In genomic region chr3:52174896-52175295, GRCh38 we compare ENCODE assay signal across 20 cellular contexts. TPM values are rescaled to one million over a fixed set of nuclear protein-coding genes. Genes with fewer than 3 reads are reported as not detected.
DNase-seq lines count a peak whose midpoint lies in the region; ATAC-seq, FAIRE-seq and TF ChIP-seq lines count a peak whose summit lies in the region.
"Had no signal": no experiment of that assay in that cellular context is flagged by ENCODE, and none has a peak within 500 bp of the region (broad histone marks: within the 10 kb centered on the region; RNA-seq: fewer than 3 reads in every experiment).

No MANE protein-coding gene starts in this region.

- POLR2A ChIA-PET in HepG2 (lab: Yijun Ruan, JAX): interaction anchor here (1.0 to 3.5 kb wide), 2 partner anchors 19 to 20 kb away, joined by 3 to 30 read pairs; partner anchors contain the start of gene POC1A
- POLR2A ChIA-PET in CD4-positive, alpha-beta memory T cell (lab: Charles Lee; ENCODE audit: partially characterized antibody): no interaction called here

- TF ChIP-seq RAD21 in HepG2 (CRISPR knock-in tag; IDR thresholded peaks at IDR 0.05): no peak

- H3K36me3 Mint-ChIP-seq in activated T-helper 17 cell treated with anti-CD3 and anti-CD28 coated beads, Interleukin-2, amount 50 U/mL, for 72 hours (ENCODE audit: low read depth): no peaks in the 10 kb centered on the region
- no peaks in the 10 kb centered on the region for H3K36me3 Mint-ChIP-seq in CD4-positive, alpha-beta memory T cell
- H3K36me3 Mint-ChIP-seq: naive B cell, type B pancreatic cell had no signal

- DNase-seq in AG20443 (ENCODE audit: low spot score) (peak; percentile 49), GM23248 (peak; percentile 76), HepG2 (ENCODE audit: low spot score) (no peak), NCI-H524 (lab: John Stamatoyannopoulos, UW) (no peak)
- no peak for DNase-seq in CD4-positive, alpha-beta memory T cell
- DNase-seq: activated CD8-positive, alpha-beta T cell treated with anti-CD3 and anti-CD28 coated beads for 36 hours; activated naive CD4-positive, alpha-beta T cell treated with Interleukin-2 at 50 U/mL for 16 hours; activated T-cell treated with anti-CD3 and anti-CD28 coated beads, Interleukin-2, amount 50 U/mL, for 24 hours; COR-L47; GOT3; mesenchymal stem cell; naive B cell; NCI-H524 treated with DMSO at 0.1 percent for 48 hours; SW 1271 had no signal

- no peak for TF ChIP-seq CTCF in HepG2 (CRISPR knock-in tag; IDR thresholded peaks at IDR 0.05)

- H3K4me3 ChIP-seq in GM23248 (no peak overlapping the region), HepG2 (replicated peaks in 1 of 3; ENCODE audit: insufficient read depth in 1 of 3, low read depth in 2 of 3, low read length in 3 of 3) (no peak overlapping the region)
- no peak overlapping the region for H3K4me3 ChIP-seq in CD4-positive, alpha-beta memory T cell (ENCODE audit: low read length in 2 of 2)
- H3K4me3 ChIP-seq: esophagus muscularis mucosa had no signal

- H3K4me1 ChIP-seq in GM23248 (ENCODE audit: insufficient read depth) (peaks cover 11% of the 10 kb centered on the region), HepG2 (ENCODE audit: insufficient read depth, low read length) (peaks cover 69% of the 10 kb centered on the region)
- no peaks in the 10 kb centered on the region for H3K4me1 ChIP-seq in CD4-positive, alpha-beta memory T cell (ENCODE audit: insufficient read depth, low read length)
- H3K4me1 ChIP-seq: esophagus muscularis mucosa had no signal

- H3K4me2 ChIP-seq in GM23248 (ENCODE audit: unreplicated experiment) (no peak overlapping the region), HepG2 (ENCODE audit: low read depth, low read length) (no peak overlapping the region)

- H3K9me3 ChIP-seq in GM23248 (ENCODE audit: low read depth) (no peaks in the 10 kb centered on the region), HepG2 (ENCODE audit: low read length) (no peaks in the 10 kb centered on the region)
- no peaks in the 10 kb centered on the region for H3K9me3 ChIP-seq in CD4-positive, alpha-beta memory T cell (ENCODE audit: control insufficient read depth in 1 of 2, low read length in 2 of 2)
- H3K9me3 ChIP-seq: esophagus muscularis mucosa had no signal

- H3K4me3 Mint-ChIP-seq in activated T-helper 17 cell treated with anti-CD3 and anti-CD28 coated beads, Interleukin-2, amount 50 U/mL, for 72 hours: no peak overlapping the region
- H3K4me3 Mint-ChIP-seq in CD4-positive, alpha-beta memory T cell: peak overlapping the region in 1 of 8 donors; percentile 33
- H3K4me3 Mint-ChIP-seq: activated CD8-positive, alpha-beta T cell treated with anti-CD3 and anti-CD28 coated beads for 36 hours; activated T-cell treated with anti-CD3 and anti-CD28 coated beads, Interleukin-2, amount 50 U/mL, for 24 hours; naive B cell; type B pancreatic cell had no signal

- WGBS in GM23248 (ENCODE audit: low coverage in 1 of 2, low lambda C conversion rate in 2 of 2, missing lambda C conversion rate in 2 of 2), 2 experiments: 67 to 69% methylated on average over 9 of the region's 9 CpGs
- 48% methylated on average over 9 of the region's 9 CpGs for WGBS in HepG2 (ENCODE audit: low lambda C conversion rate)

- H2AFZ ChIP-seq in GM23248: no peak overlapping the region
- no peak overlapping the region for H2AFZ ChIP-seq in HepG2 (ENCODE audit: low read length)

- intact Hi-C loops in HepG2 (cut with micrococcal nuclease; ENCODE audit: unreplicated experiment): no loop called here
- intact Hi-C loops in CD4-positive, alpha-beta memory T cell (cut with micrococcal nuclease): no loop called here

- no peaks in the 10 kb centered on the region for H4K20me1 ChIP-seq in GM23248 (ENCODE audit: insufficient read depth)
- no peaks in the 10 kb centered on the region for H4K20me1 ChIP-seq in HepG2 (ENCODE audit: insufficient read depth, low read length)

- BruUV-seq in HepG2 (replicated peaks; lab: Mats Ljungman, UMichigan): no TSS peak

- in situ Hi-C loops in GM23248 (cut with MboI): no loop called here
- in situ Hi-C loops in HepG2 (cut with HindIII; ENCODE audit: extremely low pct_ligation_motif_present, low pct_unique_long_range_greater_than_20kb): no loop called here

- CTCF ChIA-PET in HepG2 (lab: Yijun Ruan, JAX; ENCODE audit: low intra/inter-chr PET ratio, low total read pairs): no interaction called here
- CTCF ChIA-PET in CD4-positive, alpha-beta memory T cell (lab: Charles Lee; ENCODE audit: partially characterized antibody): no interaction called here

- H3K4me1 Mint-ChIP-seq in activated T-helper 17 cell treated with anti-CD3 and anti-CD28 coated beads, Interleukin-2, amount 50 U/mL, for 72 hours: peaks cover 10% of the 10 kb centered on the region
- peaks cover 0 to 4% (median under 1%) of the 10 kb centered on the region in 4 donors for H3K4me1 Mint-ChIP-seq in CD4-positive, alpha-beta memory T cell
- H3K4me1 Mint-ChIP-seq: naive B cell had no signal

- no peaks in the 10 kb centered on the region for H3K9me2 ChIP-seq in GM23248 (ENCODE audit: insufficient read depth)

- H3K9me3 Mint-ChIP-seq in activated T-helper 17 cell treated with anti-CD3 and anti-CD28 coated beads, Interleukin-2, amount 50 U/mL, for 72 hours: no peaks in the 10 kb centered on the region
- H3K9me3 Mint-ChIP-seq in CD4-positive, alpha-beta memory T cell: no peaks in the 10 kb centered on the region
- H3K9me3 Mint-ChIP-seq: activated CD8-positive, alpha-beta T cell treated with anti-CD3 and anti-CD28 coated beads for 36 hours; activated T-cell treated with anti-CD3 and anti-CD28 coated beads, Interleukin-2, amount 50 U/mL, for 24 hours; naive B cell; type B pancreatic cell had no signal

- no peak for TF ChIP-seq EP300 in HepG2 (IDR thresholded peaks at IDR 0.05; ENCODE audit: low read depth in 2 of 2, low read length in 2 of 2)
- no peak for TF ChIP-seq EP300 in HepG2 (CRISPR knock-in tag; IDR thresholded peaks at IDR 0.05; ENCODE audit: borderline replicate concordance)

- H3K27me3 ChIP-seq in GM23248 (replicated peaks; ENCODE audit: insufficient read depth): no peaks in the 10 kb centered on the region
- H3K27me3 ChIP-seq in HepG2 (ENCODE audit: control insufficient read depth in 1 of 2, insufficient read depth in 2 of 2, low read length in 2 of 2): no peaks in the 10 kb centered on the region
- no peaks in the 10 kb centered on the region for H3K27me3 ChIP-seq in CD4-positive, alpha-beta memory T cell (ENCODE audit: insufficient read depth, low read length)
- H3K27me3 ChIP-seq: esophagus muscularis mucosa had no signal

- peak; percentile 80 for ATAC-seq in activated T-helper 17 cell treated with anti-CD3 and anti-CD28 coated beads, Interleukin-2, amount 50 U/mL, for 72 hours (replicated peaks)
- ATAC-seq in HepG2: no peak
- no peak for ATAC-seq in HG03135 (IDR thresholded peaks at IDR 0.05; ENCODE audit: unreplicated experiment)
- ATAC-seq: activated CD8-positive, alpha-beta T cell treated with anti-CD3 and anti-CD28 coated beads for 36 hours; Right ventricle myocardium inferior had no signal

- H3F3A ChIP-seq in GM23248 (ENCODE audit: insufficient read depth): no peaks in the 10 kb centered on the region

- no peaks in the 10 kb centered on the region for H3K27me3 Mint-ChIP-seq in activated T-helper 17 cell treated with anti-CD3 and anti-CD28 coated beads, Interleukin-2, amount 50 U/mL, for 72 hours
- H3K27me3 Mint-ChIP-seq in CD4-positive, alpha-beta memory T cell: no peaks in the 10 kb centered on the region
- H3K27me3 Mint-ChIP-seq: activated CD8-positive, alpha-beta T cell treated with anti-CD3 and anti-CD28 coated beads for 36 hours; activated T-cell treated with anti-CD3 and anti-CD28 coated beads, Interleukin-2, amount 50 U/mL, for 24 hours; type B pancreatic cell had no signal

- FAIRE-seq in HepG2 (lab: Jason Lieb, UNC): no peak

- H3K36me3 ChIP-seq in GM23248 (ENCODE audit: low read depth): no peaks in the 10 kb centered on the region
- no peaks in the 10 kb centered on the region for H3K36me3 ChIP-seq in HepG2 (replicated peaks in 1 of 2; ENCODE audit: control insufficient read depth in 1 of 2, insufficient read depth in 2 of 2, low read length in 2 of 2)
- H3K36me3 ChIP-seq in CD4-positive, alpha-beta memory T cell (ENCODE audit: insufficient read depth, low read length): no peaks in the 10 kb centered on the region
- H3K36me3 ChIP-seq: esophagus muscularis mucosa had no signal

- peak overlapping the region; percentile 40 for H3K27ac Mint-ChIP-seq in activated T-helper 17 cell treated with anti-CD3 and anti-CD28 coated beads, Interleukin-2, amount 50 U/mL, for 72 hours
- H3K27ac Mint-ChIP-seq in CD4-positive, alpha-beta memory T cell: peak overlapping the region in 1 of 7 donors; percentile 40
- H3K27ac Mint-ChIP-seq: activated CD8-positive, alpha-beta T cell treated with anti-CD3 and anti-CD28 coated beads for 36 hours; activated T-cell treated with anti-CD3 and anti-CD28 coated beads, Interleukin-2, amount 50 U/mL, for 24 hours; type B pancreatic cell had no signal

- TF ChIP-seq POLR2A in HepG2 (IDR thresholded peaks at IDR 0.05; ENCODE audit: insufficient read depth in 1 of 2, low read depth in 2 of 2, low read length in 2 of 2): no peak

- no peak overlapping the region for H3K27ac ChIP-seq in GM23248
- H3K27ac ChIP-seq in HepG2 (ENCODE audit: extremely low read length, insufficient read depth, low read length): no peak overlapping the region
- H3K27ac ChIP-seq in CD4-positive, alpha-beta memory T cell (ENCODE audit: low read depth, low read length): no peak overlapping the region
- H3K27ac ChIP-seq: esophagus muscularis mucosa had no signal

- H3K79me2 ChIP-seq in GM23248 (ENCODE audit: insufficient read depth) (no peaks in the 10 kb centered on the region), HepG2 (ENCODE audit: insufficient read depth, low read length) (no peaks in the 10 kb centered on the region)

- H3K9ac ChIP-seq in GM23248 (no peak overlapping the region), HepG2 (ENCODE audit: insufficient read depth, low read depth, low read length) (no peak overlapping the region)

RNA-seq across cellular contexts. Expression of gene POC1A, which starts 20.7 kb away (rescaled TPM):
- total RNA-seq in GM23248 (2014; rRNA removed; shearing (Covaris generic)): 2.3 and 5.2 TPM in 2 replicates
- 11.0 and 11.8 TPM in 2 replicates for polyA plus RNA-seq in GM23248 (2016; fragmentation: Nextera tagmentation; extraction: Ambion mirVana)
- total RNA-seq in activated T-helper 17 cell treated with anti-CD3 and anti-CD28 coated beads, Interleukin-2, amount 50 U/mL, for 72 hours: 10 to 100 TPM; 19.5 to 28.1 TPM
- 20.0 and 22.5 TPM in 2 replicates for total RNA-seq in HepG2 (2016; rRNA removed; fragmentation: Illumina TruSeq; extraction: Trizol)
- total RNA-seq in HepG2 (2016; cell fraction: cytosol; rRNA removed; fragmentation: Illumina TruSeq; extraction: Trizol; ENCODE audit: low read depth): 13.9 and 15.5 TPM in 2 replicates
- 20.6 and 21.0 TPM in 2 replicates for total RNA-seq in HepG2 (2016; cell fraction: insoluble cytoplasmic fraction; rRNA removed; fragmentation: Illumina TruSeq; extraction: Trizol)
- total RNA-seq in HepG2 (2016; cell fraction: membrane; rRNA removed; fragmentation: Illumina TruSeq; extraction: Trizol): 24.6 and 24.9 TPM in 2 replicates
- 11.2 and 11.3 TPM in 2 replicates for total RNA-seq in HepG2 (2016; cell fraction: nucleus; rRNA removed; fragmentation: Illumina TruSeq; extraction: Trizol)
- polyA plus RNA-seq in HepG2 (2011; rRNA removed): 12.6 and 14.6 TPM in 2 replicates
- polyA plus RNA-seq in HepG2 (2011; cell fraction: cytosol; rRNA removed): 9.9 and 16.4 TPM in 2 replicates
- 9.4 and 12.5 TPM in 2 replicates for polyA plus RNA-seq in HepG2 (2011; cell fraction: nucleus; rRNA removed)
- 5.8 and 9.6 TPM in 2 replicates for polyA plus RNA-seq in HepG2 (2012)
- polyA plus RNA-seq in HepG2 (2016; cell fraction: cytosol; fragmentation: Illumina TruSeq; extraction: Trizol; ENCODE audit: low read depth): 18.4 and 20.8 TPM in 2 replicates
- 22.6 and 26.9 TPM in 2 replicates for polyA plus RNA-seq in HepG2 (2016; cell fraction: insoluble cytoplasmic fraction; fragmentation: Illumina TruSeq; extraction: Trizol; ENCODE audit: low read depth)
- polyA plus RNA-seq in HepG2 (2016; cell fraction: membrane; fragmentation: Illumina TruSeq; extraction: Trizol; ENCODE audit: low read depth): 23.5 and 25.2 TPM in 2 replicates
- polyA plus RNA-seq in HepG2 (2016; cell fraction: nucleus; fragmentation: Illumina TruSeq; extraction: Trizol; ENCODE audit: insufficient read depth, low read depth): 16.5 and 16.9 TPM in 2 replicates
- 35.8 and 64.7 TPM in 2 replicates for polyA minus RNA-seq in HepG2 (2011; rRNA and poly(A)+ RNA removed; ENCODE audit: low replicate concordance)
- 4.6 and 7.1 TPM in 2 replicates for polyA minus RNA-seq in HepG2 (2011; cell fraction: cytosol; rRNA and poly(A)+ RNA removed)
- polyA minus RNA-seq in HepG2 (2011; cell fraction: nucleus; rRNA and poly(A)+ RNA removed): 8.0 TPM in 2 replicates
- 1 to 10 TPM in 1 of 2 experiments, under 1 TPM in 1; 0.99 to 1.1 TPM for total RNA-seq in CD4-positive, alpha-beta memory T cell
- polyA plus RNA-seq in CD4-positive, alpha-beta memory T cell: 1 to 10 TPM in 1 of 2 donors, under 1 TPM in 1; 0.36 to 2.4 TPM

RNA-seq across cellular contexts. Expression of gene ALAS1, which starts 23.1 kb away (rescaled TPM):
- 21.2 and 33.9 TPM in 2 replicates for total RNA-seq in GM23248 (2014; rRNA removed; shearing (Covaris generic))
- polyA plus RNA-seq in GM23248 (2016; fragmentation: Nextera tagmentation; extraction: Ambion mirVana) (30.4 and 31.0 TPM in 2 replicates), HepG2 (2011; rRNA removed) (39.0 and 43.2 TPM in 2 replicates)
- 10 to 100 TPM; 66.1 to 72.7 TPM for total RNA-seq in activated T-helper 17 cell treated with anti-CD3 and anti-CD28 coated beads, Interleukin-2, amount 50 U/mL, for 72 hours
- total RNA-seq in HepG2 (2016; rRNA removed; fragmentation: Illumina TruSeq; extraction: Trizol): 36.0 and 40.2 TPM in 2 replicates
- total RNA-seq in HepG2 (2016; cell fraction: cytosol; rRNA removed; fragmentation: Illumina TruSeq; extraction: Trizol; ENCODE audit: low read depth): 9.6 and 11.6 TPM in 2 replicates
- total RNA-seq in HepG2 (2016; cell fraction: insoluble cytoplasmic fraction; rRNA removed; fragmentation: Illumina TruSeq; extraction: Trizol): 33.6 and 35.3 TPM in 2 replicates
- total RNA-seq in HepG2 (2016; cell fraction: membrane; rRNA removed; fragmentation: Illumina TruSeq; extraction: Trizol): 14.0 and 14.5 TPM in 2 replicates
- 16.9 and 18.1 TPM in 2 replicates for total RNA-seq in HepG2 (2016; cell fraction: nucleus; rRNA removed; fragmentation: Illumina TruSeq; extraction: Trizol)
- polyA plus RNA-seq in HepG2 (2011; cell fraction: cytosol; rRNA removed): 41.2 and 50.6 TPM in 2 replicates
- polyA plus RNA-seq in HepG2 (2011; cell fraction: nucleus; rRNA removed): 30.0 and 30.9 TPM in 2 replicates
- polyA plus RNA-seq in HepG2 (2012): 19.8 and 27.7 TPM in 2 replicates
- 3.9 and 4.3 TPM in 2 replicates for polyA plus RNA-seq in HepG2 (2016; cell fraction: cytosol; fragmentation: Illumina TruSeq; extraction: Trizol; ENCODE audit: low read depth)
- polyA plus RNA-seq in HepG2 (2016; cell fraction: insoluble cytoplasmic fraction; fragmentation: Illumina TruSeq; extraction: Trizol; ENCODE audit: low read depth): 27.6 and 42.4 TPM in 2 replicates
- 6.8 and 7.1 TPM in 2 replicates for polyA plus RNA-seq in HepG2 (2016; cell fraction: membrane; fragmentation: Illumina TruSeq; extraction: Trizol; ENCODE audit: low read depth)
- polyA plus RNA-seq in HepG2 (2016; cell fraction: nucleus; fragmentation: Illumina TruSeq; extraction: Trizol; ENCODE audit: insufficient read depth, low read depth): 26.7 and 30.3 TPM in 2 replicates
- polyA minus RNA-seq in HepG2 (2011; rRNA and poly(A)+ RNA removed; ENCODE audit: low replicate concordance): 49.6 and 54.7 TPM in 2 replicates
- polyA minus RNA-seq in HepG2 (2011; cell fraction: cytosol; rRNA and poly(A)+ RNA removed): 23.9 and 26.4 TPM in 2 replicates
- polyA minus RNA-seq in HepG2 (2011; cell fraction: nucleus; rRNA and poly(A)+ RNA removed): 17.3 and 19.0 TPM in 2 replicates
- total RNA-seq in CD4-positive, alpha-beta memory T cell: 10 to 100 TPM; 30.0 to 34.6 TPM
- 10 to 100 TPM; 30.5 to 35.4 TPM for polyA plus RNA-seq in CD4-positive, alpha-beta memory T cell

RNA-seq across cellular contexts. Expression of gene TLR9, which starts 50.5 kb away (rescaled TPM):
- not detected in 2 replicates for total RNA-seq in GM23248 (2014; rRNA removed; shearing (Covaris generic))
- 0.11 TPM in 1 of 2 replicates, not detected in the other for polyA plus RNA-seq in GM23248 (2016; fragmentation: Nextera tagmentation; extraction: Ambion mirVana)
- under 1 TPM; 0.30 to 0.93 TPM for total RNA-seq in activated T-helper 17 cell treated with anti-CD3 and anti-CD28 coated beads, Interleukin-2, amount 50 U/mL, for 72 hours
- total RNA-seq in HepG2 (2016; rRNA removed; fragmentation: Illumina TruSeq; extraction: Trizol): not detected in 2 replicates
- total RNA-seq in HepG2 (2016; cell fraction: cytosol; rRNA removed; fragmentation: Illumina TruSeq; extraction: Trizol; ENCODE audit: low read depth): not detected in 2 replicates
- total RNA-seq in HepG2 (2016; cell fraction: insoluble cytoplasmic fraction; rRNA removed; fragmentation: Illumina TruSeq; extraction: Trizol): not detected in 2 replicates
- total RNA-seq in HepG2 (2016; cell fraction: membrane; rRNA removed; fragmentation: Illumina TruSeq; extraction: Trizol): not detected in 2 replicates
- not detected in 2 replicates for total RNA-seq in HepG2 (2016; cell fraction: nucleus; rRNA removed; fragmentation: Illumina TruSeq; extraction: Trizol)
- polyA plus RNA-seq in HepG2 (2011; rRNA removed): 0.08 TPM in 1 of 2 replicates, not detected in the other
- polyA plus RNA-seq in HepG2 (2011; cell fraction: cytosol; rRNA removed): 0.01 TPM in 2 replicates
- 0.88 and 0.95 TPM in 2 replicates for polyA plus RNA-seq in HepG2 (2011; cell fraction: nucleus; rRNA removed)
- polyA plus RNA-seq in HepG2 (2012): 0.31 TPM in 1 of 2 replicates, not detected in the other
- not detected in 2 replicates for polyA plus RNA-seq in HepG2 (2016; cell fraction: cytosol; fragmentation: Illumina TruSeq; extraction: Trizol; ENCODE audit: low read depth)
- polyA plus RNA-seq in HepG2 (2016; cell fraction: insoluble cytoplasmic fraction; fragmentation: Illumina TruSeq; extraction: Trizol; ENCODE audit: low read depth): not detected in 2 replicates
- polyA plus RNA-seq in HepG2 (2016; cell fraction: membrane; fragmentation: Illumina TruSeq; extraction: Trizol; ENCODE audit: low read depth): not detected in 2 replicates
- not detected in 2 replicates for polyA plus RNA-seq in HepG2 (2016; cell fraction: nucleus; fragmentation: Illumina TruSeq; extraction: Trizol; ENCODE audit: insufficient read depth, low read depth)
- polyA minus RNA-seq in HepG2 (2011; rRNA and poly(A)+ RNA removed; ENCODE audit: low replicate concordance): 0.14 TPM in 1 of 2 replicates, not detected in the other
- polyA minus RNA-seq in HepG2 (2011; cell fraction: cytosol; rRNA and poly(A)+ RNA removed): not detected in 2 replicates
- polyA minus RNA-seq in HepG2 (2011; cell fraction: nucleus; rRNA and poly(A)+ RNA removed): 0.25 and 0.26 TPM in 2 replicates
- total RNA-seq in CD4-positive, alpha-beta memory T cell: 1 to 10 TPM; 2.3 to 3.0 TPM
- polyA plus RNA-seq in CD4-positive, alpha-beta memory T cell: not detected
- total RNA-seq: HT-29 had no signal

Comparison
In these comparisons a context has a peak if more than half of its experiments do, and no peak if none do; other contexts are left out.
1. DNase-seq: peak in AG20443 (single experiment) and GM23248 (single experiment); none in HepG2 (single experiment), NCI-H524 (0 of 2) and CD4-positive, alpha-beta memory T cell (0 of 5).